8 cellular contexts compared by ENCODE assay signal in the genomic region with DNA sequence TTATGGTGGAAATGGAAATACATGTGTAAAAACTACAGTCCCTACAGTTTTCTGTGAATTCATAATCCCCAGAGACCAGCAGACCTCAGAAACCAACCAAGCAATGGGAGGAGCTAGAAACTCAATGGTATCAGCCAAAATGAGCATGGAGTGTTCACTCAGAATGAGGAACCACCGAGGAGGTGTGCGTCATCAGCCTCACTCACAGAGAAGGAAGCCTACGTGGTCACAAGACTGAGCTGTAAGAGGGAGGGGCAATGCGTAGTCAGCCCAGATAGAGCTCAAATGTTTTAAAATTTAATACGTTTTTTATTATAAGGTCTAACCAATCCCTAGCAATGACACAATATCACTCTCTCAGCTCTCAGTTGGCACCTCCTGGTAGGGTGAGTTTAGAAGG. TPM values are rescaled to one million over a fixed set of nuclear protein-coding genes. Genes with fewer than 3 reads are reported as not detected.
DNase-seq lines count a peak whose midpoint lies in the region; ATAC-seq and TF ChIP-seq lines count a peak whose summit lies in the region.

No MANE protein-coding gene starts in this region.

- no peak overlapping the region for H3K27ac Mint-ChIP-seq in MCF 10A (ENCODE audit: low read depth, unreplicated experiment)

- no TSS peak for BruUV-seq in MCF 10A (replicated peaks; lab: Mats Ljungman, UMichigan)

- TF ChIP-seq CTCF in VCaP (conservative IDR thresholded peaks at IDR 0.05): no peak
- TF ChIP-seq CTCF in MCF 10A (IDR thresholded peaks at IDR 0.05; ENCODE audit: unreplicated experiment): no peak

- DNase-seq in activated naive CD4-positive, alpha-beta T cell treated with Interleukin-2 at 50 U/mL for 16 hours: peak; percentile 32
- DNase-seq in activated naive CD4-positive, alpha-beta T cell (lab: John Stamatoyannopoulos, UW): no peak
- DNase-seq in inferior parietal cortex (ENCODE audit: extremely low spot score): peak; percentile 65
- peak in 1 of 2 donors; percentile 92 for DNase-seq in aorta
- DNase-seq in NCI-H69 (lab: John Stamatoyannopoulos, UW): no peak
- DNase-seq in MCF 10A (ENCODE audit: unreplicated experiment): no peak

- intact Hi-C loops in aorta (cut with DNase I) (no loop called here), MCF 10A (cut with micrococcal nuclease) (no loop called here)

- 55 to 64% methylated on average over 5 of the region's 5 CpGs for WGBS in aorta, 2 donors

- no peaks in the 10 kb centered on the region for H3K9me3 ChIP-seq in aorta (ENCODE audit: control insufficient read depth, low read length)

- ATAC-seq in HG03196 (IDR thresholded peaks at IDR 0.05; ENCODE audit: unreplicated experiment): peak; percentile 84
- ATAC-seq in aorta (ENCODE audit: low FRiP score): peak; percentile 52

- POLR2A ChIA-PET in MCF 10A (lab: Yijun Ruan, JAX): no interaction called here

- no peaks in the 10 kb centered on the region for H3K36me3 Mint-ChIP-seq in MCF 10A (ENCODE audit: insufficient read depth, unreplicated experiment)

- H3K9me3 Mint-ChIP-seq in MCF 10A (ENCODE audit: unreplicated experiment): no peaks in the 10 kb centered on the region

- H3K36me3 ChIP-seq in aorta (ENCODE audit: control insufficient read depth in 1 of 2, insufficient read depth in 2 of 2, low read length in 1 of 2): no peaks in the 10 kb centered on the region

- H3K27me3 Mint-ChIP-seq in MCF 10A (ENCODE audit: insufficient read depth, unreplicated experiment): no peaks in the 10 kb centered on the region

- peaks cover 6% of the 10 kb centered on the region in 2 donors for H3K4me1 ChIP-seq in aorta (ENCODE audit: control insufficient read depth in 1 of 2, insufficient read depth in 2 of 2, low read length in 2 of 2)

- no peak overlapping the region for H3K4me3 Mint-ChIP-seq in MCF 10A (ENCODE audit: unreplicated experiment)

- H3K4me1 Mint-ChIP-seq in MCF 10A (ENCODE audit: insufficient read depth, unreplicated experiment): peaks cover 6% of the 10 kb centered on the region

- H3K27ac ChIP-seq in VCaP: peak overlapping the region; percentile 82
- H3K27ac ChIP-seq in aorta (ENCODE audit: low read depth in 1 of 2, low read length in 2 of 2): no peak overlapping the region

- no peak overlapping the region for H3K4me3 ChIP-seq in aorta (ENCODE audit: low read length in 2 of 2)

- CTCF ChIA-PET in MCF 10A (lab: Yijun Ruan, JAX): interaction anchor here (0.7 kb wide), 1 partner anchor 596 kb away, joined by 3 read pairs; no protein-coding TSS in a partner anchor

- H3K27me3 ChIP-seq in aorta (ENCODE audit: control insufficient read depth in 1 of 2, insufficient read depth in 2 of 2, low read length in 1 of 2): no peaks in the 10 kb centered on the region

RNA-seq across cellular contexts. Expression of a gene that starts 17.4 kb away (rescaled TPM):
- total RNA-seq in aorta: 1 to 10 TPM; 1.4 to 1.7 TPM
- polyA plus RNA-seq in aorta: 1 to 10 TPM in 1 of 2 donors, under 1 TPM in 1; 0.38 to 2.5 TPM
- total RNA-seq in MCF 10A (2022): 0.93 and 1.1 TPM in 2 replicates

RNA-seq across cellular contexts. Expression of a gene that starts 31.9 kb away (rescaled TPM):
- total RNA-seq in aorta (10 to 100 TPM; 36.8 to 39.7 TPM), MCF 10A (2022) (33.4 and 44.8 TPM in 2 replicates)
- 10 to 100 TPM; 23.2 to 40.3 TPM for polyA plus RNA-seq in aorta

Comparison
In these comparisons a context has a peak if more than half of its experiments do, and no peak if none do; other contexts are left out.
1. DNase-seq: peak in activated naive CD4-positive, alpha-beta T cell treated with Interleukin-2 at 50 U/mL for 16 hours (single experiment) and inferior parietal cortex (single experiment); none in activated naive CD4-positive, alpha-beta T cell (0 of 4), NCI-H69 (single experiment) and MCF 10A (single experiment).